In the genomic region with DNA sequence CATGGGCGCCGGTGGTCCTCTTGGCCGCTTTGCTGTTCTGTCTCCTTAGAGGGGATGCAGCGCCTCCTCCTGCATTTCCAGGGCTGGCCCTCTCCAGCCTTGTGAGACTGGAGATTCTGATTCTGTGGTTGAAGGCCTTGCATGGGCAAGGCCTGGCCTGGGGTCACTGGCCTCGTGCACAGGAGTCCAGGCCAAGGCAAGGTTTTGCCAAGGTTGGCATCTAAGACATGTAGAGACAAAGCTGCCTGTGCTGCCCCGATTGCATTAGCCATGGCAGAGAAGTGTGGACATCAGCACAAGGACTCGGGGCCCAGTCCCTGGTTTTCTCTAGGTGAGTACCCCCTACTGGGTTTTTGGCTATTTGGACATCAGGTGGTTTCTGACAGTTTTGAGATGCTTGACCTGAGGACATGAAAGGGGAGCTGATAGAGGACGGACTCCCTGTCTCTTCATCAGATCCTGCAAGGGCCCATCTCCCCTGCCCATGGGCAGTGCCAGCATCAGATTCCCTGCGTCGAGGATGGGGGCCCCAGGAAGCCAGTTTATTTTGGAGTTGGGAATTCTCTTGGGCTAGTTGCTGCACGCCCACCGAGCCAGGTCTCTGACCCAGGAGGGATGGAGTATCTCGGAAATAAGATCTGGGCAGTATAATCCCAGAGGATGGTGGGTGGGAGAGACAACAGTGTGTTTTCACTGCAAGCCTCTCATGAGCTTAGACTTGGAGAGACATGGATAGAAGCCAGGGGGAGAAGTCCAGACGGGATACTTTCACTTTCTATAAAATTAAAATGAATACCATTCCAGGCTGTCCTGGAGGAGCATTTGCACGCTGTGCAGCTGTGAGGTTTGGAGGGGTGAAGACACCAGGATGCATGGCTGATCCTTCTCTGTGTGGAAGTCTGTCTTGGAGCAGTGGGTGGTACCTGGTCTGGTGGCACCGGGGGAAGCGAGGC, we compare ENCODE assay signal across 16 cellular contexts. TPM values are rescaled to one million over a fixed set of nuclear protein-coding genes. Genes with fewer than 3 reads are reported as not detected.
DNase-seq lines count a peak whose midpoint lies in the region; ATAC-seq, FAIRE-seq and TF ChIP-seq lines count a peak whose summit lies in the region.
"Had no signal": no experiment of that assay in that cellular context is flagged by ENCODE, and none has a peak within 500 bp of the region (broad histone marks: within the 10 kb centered on the region; RNA-seq: fewer than 3 reads in every experiment).

No MANE protein-coding gene starts in this region.

- H3K27me3 ChIP-seq in gastrocnemius medialis, result no peaks in the 10 kb centered on the region

- peak; percentile 15 for DNase-seq in AG09319 (ENCODE audit: extremely low read depth, low read depth)
- DNase-seq in coronary artery (ENCODE audit: low spot score), result no peak
- DNase-seq in left colon, result no peak
- DNase-seq in gastrocnemius medialis, result no peak
- no peak for DNase-seq in SHP77 (lab: John Stamatoyannopoulos, UW)
- DNase-seq in frontal cortex (ENCODE audit: low spot score in 2 of 2), result no peak
- DNase-seq in effector CD4-positive, alpha-beta T cell, result no peak
- DNase-seq: DMS79; effector memory CD4-positive, alpha-beta T cell; NCI-H187; WERI-Rb-1 had no signal

- FAIRE-seq in frontal cortex (lab: Jason Lieb, UNC), result no peak
- FAIRE-seq: GM12891, islet of Langerhans had no signal

- no peak for TF ChIP-seq POLR2A in gastrocnemius medialis (IDR thresholded peaks at IDR 0.05)

- intact Hi-C loops in left colon (cut with DNase I, micrococcal nuclease), result no loop called here
- intact Hi-C loops in gastrocnemius medialis (cut with DNase I; ENCODE audit: low total_unique reads), result no loop called here

- in situ Hi-C loops in gastrocnemius medialis (cut with MboI; ENCODE audit: low sequenced_read_pairs in 4 of 4), result no loop called here

- peak; percentile 52 for ATAC-seq in left colon
- ATAC-seq in gastrocnemius medialis, result no peak
- no peak for ATAC-seq in GM19452 (IDR thresholded peaks at IDR 0.05; ENCODE audit: unreplicated experiment)

- TF ChIP-seq CTCF in AG09319 (IDR thresholded peaks at IDR 0.05; ENCODE audit: low read depth, low read length) (peak; percentile 0; the same call in 1 of the 2 replicates), coronary artery (IDR thresholded peaks at IDR 0.05) (no peak), gastrocnemius medialis (IDR thresholded peaks at IDR 0.05 in 4 of 5, conservative IDR thresholded peaks at IDR 0.05 in 1 of 5) (no peak)

- H3K4me1 ChIP-seq in gastrocnemius medialis, result peaks cover 9 to 15% of the 10 kb centered on the region in 2 donors
- H3K4me1 ChIP-seq: HAP-1 had no signal

- no peaks in the 10 kb centered on the region for H3K9me3 ChIP-seq in gastrocnemius medialis
- H3K9me3 ChIP-seq: HAP-1 had no signal

- H3K27ac ChIP-seq in coronary artery (peak overlapping the region in 1 of 2 donors; percentile 66), gastrocnemius medialis (peak overlapping the region in 1 of 4 donors; percentile 38)
- H3K27ac ChIP-seq: WERI-Rb-1 had no signal

- peak overlapping the region; percentile 67 for H3K4me3 ChIP-seq in coronary artery
- peak overlapping the region in 3 of 4 donors; percentile 17 to 32 (median 31) for H3K4me3 ChIP-seq in gastrocnemius medialis
- H3K4me3 ChIP-seq: HAP-1 had no signal

- H3K36me3 ChIP-seq in gastrocnemius medialis, result no peaks in the 10 kb centered on the region
- H3K36me3 ChIP-seq: HAP-1, WERI-Rb-1 had no signal

RNA-seq across cellular contexts. Expression of a gene that starts 25.6 kb away (rescaled TPM):
- total RNA-seq in left colon, result 10 to 100 TPM; 64.0 to 65.8 TPM
- total RNA-seq in gastrocnemius medialis, result 1 to 10 TPM; 4.3 to 6.0 (median 4.8) TPM
- total RNA-seq in frontal cortex, result 14.3 TPM
- total RNA-seq: B cell had no signal
